In genomic region chr1:225493591-225494246, GRCh38 we compare ENCODE assay signal across 30 cellular contexts.
"Had no signal": no experiment of that assay in that cellular context is flagged by ENCODE, and none has a peak within 500 bp of the region (broad histone marks: within the 10 kb centered on the region; RNA-seq: fewer than 3 reads in every experiment).

No MANE protein-coding gene starts in this region.

- FAIRE-seq: pancreas had no signal

- ATAC-seq: naive thymus-derived CD4-positive, alpha-beta T cell; natural killer cell; pancreas; psoas muscle; right cardiac atrium; sciatic nerve; stimulated activated memory B cell treated with anti-CD40 and anti-IgM and Interleukin-4, amounts not matched to agents 10 μg/mL and 1 μg/mL and 100 μg/mL, for 72 hours; stimulated activated naive CD8-positive, alpha-beta T cell treated with anti-CD3 and anti-CD28 coated beads, Interleukin-15, amount 100 ng/mL, for 72 hours; stimulated activated naive CD8-positive, alpha-beta T cell treated with anti-CD3 and anti-CD28 coated beads, Interleukin-15, Interleukin-2, amounts not matched to agents 100 U/mL and 50 U/mL, for 24 hours; upper lobe of right lung had no signal

- H3K27ac ChIP-seq: neutrophil, pancreas, psoas muscle, skin epidermis, spleen, suprapubic skin, testis, tibial artery, transverse colon, upper lobe of right lung, uterus had no signal

- H3K4me1 Mint-ChIP-seq: natural killer cell had no signal

- H3K4me3 ChIP-seq: pancreas, psoas muscle, skin epidermis, smooth muscle cell, spleen, suprapubic skin, testis, tibial artery, transverse colon, upper lobe of right lung, uterus had no signal

- H3K27me3 Mint-ChIP-seq: stimulated activated naive CD8-positive, alpha-beta T cell treated with anti-CD3 and anti-CD28 coated beads, Interleukin-15, amount 100 ng/mL, for 72 hours; type B pancreatic cell had no signal

- H3K27ac Mint-ChIP-seq: naive thymus-derived CD4-positive, alpha-beta T cell; natural killer cell; nephron; stimulated activated memory B cell treated with anti-CD40 and anti-IgM and Interleukin-4, amounts not matched to agents 10 μg/mL and 1 μg/mL and 100 μg/mL, for 72 hours; stimulated activated naive CD8-positive, alpha-beta T cell treated with anti-CD3 and anti-CD28 coated beads, Interleukin-15, amount 100 ng/mL, for 72 hours; type B pancreatic cell had no signal

- H3K36me3 ChIP-seq: neutrophil, spleen, transverse colon, uterus had no signal

- DNase-seq: naive thymus-derived CD4-positive, alpha-beta T cell; natural killer cell; nucleus accumbens; pancreas; psoas muscle; right cardiac atrium; spleen; stimulated activated CD4-positive, alpha-beta T cell treated with anti-CD3 and anti-CD28 coated beads, Interleukin-12 subunit alpha, Interleukin-12 subunit beta, amount 100 ng/mL, for 4 hours; stimulated activated CD4-positive, alpha-beta T cell treated with anti-CD3 and anti-CD28 coated beads, Interleukin-1b, Interleukin-23, amount 100 ng/mL, for 48 hours; stimulated activated CD4-positive, alpha-beta T cell treated with anti-CD3 and anti-CD28 coated beads, Interleukin-4, amount 100 ng/mL, for 1 hour; stimulated activated CD4-positive, alpha-beta T cell treated with anti-CD3 and anti-CD28 coated beads, Interleukin-4, amount 100 ng/mL, for 4 hours; stimulated activated CD8-positive, alpha-beta memory T cell treated with anti-CD3 and anti-CD28 coated beads, Interleukin-4, amount 100 ng/mL, for 48 hours; stimulated activated naive CD4-positive, alpha-beta T cell; stimulated activated naive CD8-positive, alpha-beta T cell treated with anti-CD3 and anti-CD28 coated beads, Interleukin-15, amount 100 ng/mL, for 72 hours; stimulated activated naive CD8-positive, alpha-beta T cell treated with anti-CD3 and anti-CD28 coated beads, Interleukin-15, Interleukin-2, amounts not matched to agents 100 U/mL and 50 U/mL, for 24 hours; substantia nigra; testis; tibial artery; transverse colon; upper lobe of right lung; uterus had no signal

- H3K9me3 Mint-ChIP-seq: natural killer cell; nephron; neural crest cell; stimulated activated memory B cell treated with anti-CD40 and anti-IgM and Interleukin-4, amounts not matched to agents 10 μg/mL and 1 μg/mL and 100 μg/mL, for 72 hours; stimulated activated naive CD8-positive, alpha-beta T cell treated with anti-CD3 and anti-CD28 coated beads, Interleukin-15, amount 100 ng/mL, for 72 hours; type B pancreatic cell had no signal

- H3K9me3 ChIP-seq: neutrophil, pancreas, psoas muscle, spleen, suprapubic skin, testis, tibial artery, transverse colon, upper lobe of right lung, uterus had no signal

- H3K36me3 Mint-ChIP-seq: naive thymus-derived CD4-positive, alpha-beta T cell; natural killer cell; stimulated activated memory B cell treated with anti-CD40 and anti-IgM and Interleukin-4, amounts not matched to agents 10 μg/mL and 1 μg/mL and 100 μg/mL, for 72 hours had no signal

- H3K4me3 Mint-ChIP-seq: naive thymus-derived CD4-positive, alpha-beta T cell; natural killer cell; nephron; neural crest cell; stimulated activated memory B cell treated with anti-CD40 and anti-IgM and Interleukin-4, amounts not matched to agents 10 μg/mL and 1 μg/mL and 100 μg/mL, for 72 hours; stimulated activated naive CD8-positive, alpha-beta T cell treated with anti-CD3 and anti-CD28 coated beads, Interleukin-15, amount 100 ng/mL, for 72 hours; type B pancreatic cell had no signal

- H3K4me1 ChIP-seq: pancreas, psoas muscle, spleen, suprapubic skin, testis, tibial artery, transverse colon, upper lobe of right lung, uterus had no signal
